24 cellular contexts compared by ENCODE assay signal in the genomic region with DNA sequence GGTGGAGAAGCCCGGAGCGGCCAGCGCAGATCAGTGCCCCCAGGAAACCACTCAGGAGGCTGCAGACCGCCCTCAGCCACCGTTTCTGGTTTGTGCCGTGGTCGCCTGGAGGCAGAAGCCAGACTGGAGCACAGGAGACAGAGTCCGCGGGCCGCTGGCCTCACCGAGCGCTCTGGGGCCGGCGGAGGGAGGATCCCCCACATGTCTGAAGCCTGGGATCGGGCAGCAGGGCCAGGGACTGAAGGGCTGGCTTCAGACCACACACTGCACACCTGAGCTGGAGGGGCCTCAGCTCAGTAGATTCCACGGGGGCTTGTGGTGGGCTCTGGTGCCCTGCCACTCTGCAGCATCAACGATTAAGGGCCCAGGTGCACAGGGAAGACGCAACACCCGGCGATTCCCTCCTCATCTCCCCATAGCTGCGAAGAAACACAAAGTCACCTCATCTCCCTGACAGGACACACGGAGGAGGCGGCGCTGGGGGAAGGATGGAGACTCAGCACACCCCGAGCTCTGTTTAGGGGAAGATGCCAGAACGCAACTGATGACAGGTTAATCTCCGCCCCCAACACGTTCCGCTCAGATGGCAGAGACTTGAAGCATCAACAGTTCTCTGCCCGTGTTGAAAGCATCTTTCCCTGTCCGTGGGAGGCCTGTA.
"Had no signal": no experiment of that assay in that cellular context is flagged by ENCODE, and none has a peak within 500 bp of the region (broad histone marks: within the 10 kb centered on the region; RNA-seq: fewer than 3 reads in every experiment).

No MANE protein-coding gene starts in this region.

- H3K4me1 ChIP-seq: colonic mucosa, gastrocnemius medialis, heart left ventricle, left ventricle myocardium inferior, lower lobe of right lung, pancreas, right lobe of liver, tibial nerve, upper lobe of left lung, vagina had no signal

- H3K27me3 ChIP-seq: colonic mucosa, hepatocyte, pancreas, right lobe of liver, tibial nerve, upper lobe of left lung, vagina had no signal

- DNase-seq: colonic mucosa; dermis blood vessel endothelial cell; foreskin fibroblast; gastrocnemius medialis; heart left ventricle; kidney glomerular epithelial cell; left colon; left ventricle myocardium inferior; lower lobe of right lung; naive thymus-derived CD8-positive, alpha-beta T cell; nephron progenitor cell; pancreas; retina; right lobe of liver; small intestine; stimulated activated CD4-positive, alpha-beta T cell treated with anti-CD3 and anti-CD28 coated beads, Interleukin-15, amount 100 ng/mL, for 24 hours; stimulated activated CD4-positive, alpha-beta T cell treated with anti-CD3 and anti-CD28 coated beads, Interleukin-2, amount 100 ng/mL, for 48 hours; stimulated activated naive B cell treated with anti-CD40 and anti-IgM and Interleukin-4, amounts not matched to agents 10 μg/mL and 1 μg/mL and 100 μg/mL, for 72 hours had no signal

- H3K36me3 ChIP-seq: colonic mucosa, gastrocnemius medialis, heart left ventricle, left ventricle myocardium inferior, lower lobe of right lung, pancreas, right lobe of liver, thoracic aorta, tibial nerve, upper lobe of left lung, vagina had no signal

- FAIRE-seq: islet of Langerhans, pancreas, small intestine had no signal

- H3K4me3 ChIP-seq: colonic mucosa, gastrocnemius medialis, heart left ventricle, hepatocyte, left ventricle myocardium inferior, lower lobe of right lung, pancreas, right lobe of liver, thoracic aorta, tibial nerve, upper lobe of left lung, vagina had no signal

- H3K9me3 ChIP-seq: colonic mucosa, gastrocnemius medialis, heart left ventricle, lower lobe of right lung, pancreas, right lobe of liver, thoracic aorta, tibial nerve, upper lobe of left lung, vagina had no signal

- ATAC-seq: gastrocnemius medialis; left colon; lower lobe of right lung; naive thymus-derived CD8-positive, alpha-beta T cell; pancreas; stimulated activated naive B cell treated with anti-CD40 and anti-IgM and Interleukin-4, amounts not matched to agents 10 μg/mL and 1 μg/mL and 100 μg/mL, for 72 hours had no signal

- H3K27ac ChIP-seq: colonic mucosa, gastrocnemius medialis, heart left ventricle, hepatocyte, left ventricle myocardium inferior, lower lobe of right lung, pancreas, right lobe of liver, thoracic aorta, tibial nerve, upper lobe of left lung, vagina had no signal
